1 cellular context compared by ENCODE assay signal in the genomic region with DNA sequence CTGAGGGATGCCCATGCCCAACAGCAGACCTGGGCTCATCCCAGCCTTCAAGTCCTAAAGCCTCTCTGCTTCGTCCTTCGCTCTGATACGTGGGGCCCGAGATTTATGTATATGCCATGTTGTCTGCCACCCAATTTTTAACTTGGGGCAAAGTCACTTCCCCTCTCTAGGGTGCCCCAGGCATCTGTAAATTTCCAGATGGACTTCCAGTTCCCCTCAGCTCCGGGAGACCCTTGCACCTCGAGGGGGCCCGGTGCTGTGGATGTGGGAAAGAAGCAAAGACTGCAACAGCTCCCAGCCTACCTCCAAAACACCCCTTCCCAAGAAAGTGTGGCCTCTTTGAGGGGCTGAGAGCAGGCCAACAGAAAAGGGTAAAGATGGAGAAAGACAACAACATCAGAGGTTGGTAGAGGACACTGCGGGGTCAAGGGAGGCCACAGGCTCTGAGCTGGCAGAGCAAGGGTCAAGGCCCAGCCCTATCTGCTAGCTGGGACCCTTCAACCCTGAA.
TF ChIP-seq lines count a peak whose summit lies in the region.

No MANE protein-coding gene starts in this region.

TF ChIP-seq in IMR-90, 13 proteins besides CTCF, POLR2A, EP300 and RAD21:
- TF ChIP-seq, protein P1, sequence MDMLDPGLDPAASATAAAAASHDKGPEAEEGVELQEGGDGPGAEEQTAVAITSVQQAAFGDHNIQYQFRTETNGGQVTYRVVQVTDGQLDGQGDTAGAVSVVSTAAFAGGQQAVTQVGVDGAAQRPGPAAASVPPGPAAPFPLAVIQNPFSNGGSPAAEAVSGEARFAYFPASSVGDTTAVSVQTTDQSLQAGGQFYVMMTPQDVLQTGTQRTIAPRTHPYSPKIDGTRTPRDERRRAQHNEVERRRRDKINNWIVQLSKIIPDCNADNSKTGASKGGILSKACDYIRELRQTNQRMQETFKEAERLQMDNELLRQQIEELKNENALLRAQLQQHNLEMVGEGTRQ (IDR thresholded peaks at IDR 0.05; ENCODE audit: low read depth, low read length) = no peak
- no peak for TF ChIP-seq SMC3 (IDR thresholded peaks at IDR 0.05; ENCODE audit: low read depth, low read length)
- no peak for TF ChIP-seq FOS (IDR thresholded peaks at IDR 0.05; ENCODE audit: low read depth, low read length)
- TF ChIP-seq, protein P2, sequence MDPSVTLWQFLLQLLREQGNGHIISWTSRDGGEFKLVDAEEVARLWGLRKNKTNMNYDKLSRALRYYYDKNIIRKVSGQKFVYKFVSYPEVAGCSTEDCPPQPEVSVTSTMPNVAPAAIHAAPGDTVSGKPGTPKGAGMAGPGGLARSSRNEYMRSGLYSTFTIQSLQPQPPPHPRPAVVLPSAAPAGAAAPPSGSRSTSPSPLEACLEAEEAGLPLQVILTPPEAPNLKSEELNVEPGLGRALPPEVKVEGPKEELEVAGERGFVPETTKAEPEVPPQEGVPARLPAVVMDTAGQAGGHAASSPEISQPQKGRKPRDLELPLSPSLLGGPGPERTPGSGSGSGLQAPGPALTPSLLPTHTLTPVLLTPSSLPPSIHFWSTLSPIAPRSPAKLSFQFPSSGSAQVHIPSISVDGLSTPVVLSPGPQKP (IDR thresholded peaks at IDR 0.05; ENCODE audit: borderline replicate concordance, low read depth, low read length) = no peak
- TF ChIP-seq NFE2L2 (IDR thresholded peaks at IDR 0.05; ENCODE audit: low read depth, low read length) = no peak
- TF ChIP-seq MAZ (IDR thresholded peaks at IDR 0.05; ENCODE audit: borderline replicate concordance, low read depth, low read length) = no peak
- TF ChIP-seq RCOR1 (IDR thresholded peaks at IDR 0.05; ENCODE audit: insufficient replicate concordance, low read length) = no peak
- no peak for TF ChIP-seq BHLHE40 (IDR thresholded peaks at IDR 0.05; ENCODE audit: low read depth, low read length)
- TF ChIP-seq CHD1 (IDR thresholded peaks at IDR 0.05; ENCODE audit: low read depth, low read length) = no peak
- TF ChIP-seq CEBPB (IDR thresholded peaks at IDR 0.05; ENCODE audit: low read depth, low read length) = no peak
- TF ChIP-seq RFX5 (IDR thresholded peaks at IDR 0.05; ENCODE audit: low read depth, low read length) = no peak
- TF ChIP-seq MXI1 (IDR thresholded peaks at IDR 0.05; ENCODE audit: borderline replicate concordance, low read depth, low read length) = no peak
- no peak for TF ChIP-seq MAFK (IDR thresholded peaks at IDR 0.05; ENCODE audit: low read depth, low read length)
